In the genomic region with DNA sequence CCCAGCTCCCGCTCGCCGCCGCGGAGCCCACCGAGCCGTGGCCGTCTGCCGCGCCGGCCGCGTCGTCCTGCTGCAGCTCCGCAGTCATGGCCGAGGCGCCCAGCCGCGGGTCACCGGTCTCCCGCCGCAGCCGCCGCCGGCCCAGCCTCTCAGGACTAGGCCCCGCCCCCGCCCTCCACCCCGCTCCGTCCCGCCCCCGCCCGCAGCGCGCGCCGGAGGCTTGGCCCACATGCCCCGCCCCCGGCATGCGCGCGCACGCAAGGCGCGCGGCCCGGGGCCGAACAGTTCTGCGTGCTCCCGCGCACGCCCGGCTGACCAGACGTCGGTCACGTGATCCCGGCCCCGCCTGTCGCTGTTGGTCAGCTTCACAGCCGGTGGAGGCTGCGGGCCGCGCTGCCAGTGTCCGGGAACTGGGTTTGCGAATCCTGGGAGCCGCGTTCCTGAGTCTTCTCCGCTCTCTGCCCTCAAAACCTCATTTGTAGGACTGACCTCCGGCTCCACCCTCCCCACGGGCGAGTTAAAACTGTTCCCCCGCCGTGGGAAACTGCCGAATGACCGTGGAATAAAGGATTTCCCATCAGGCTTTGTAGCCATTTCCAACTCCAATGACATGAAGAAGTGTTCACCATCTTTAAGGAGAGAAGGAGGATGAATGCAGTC, we compare ENCODE assay signal across 8 cellular contexts. TPM values are rescaled to one million over a fixed set of nuclear protein-coding genes. Genes with fewer than 3 reads are reported as not detected.
A peak's percentile ranks its signal among the peaks of the same experiment; 100 is the strongest.
DNase-seq lines count a peak whose midpoint lies in the region; ATAC-seq and TF ChIP-seq lines count a peak whose summit lies in the region.

A gene with protein sequence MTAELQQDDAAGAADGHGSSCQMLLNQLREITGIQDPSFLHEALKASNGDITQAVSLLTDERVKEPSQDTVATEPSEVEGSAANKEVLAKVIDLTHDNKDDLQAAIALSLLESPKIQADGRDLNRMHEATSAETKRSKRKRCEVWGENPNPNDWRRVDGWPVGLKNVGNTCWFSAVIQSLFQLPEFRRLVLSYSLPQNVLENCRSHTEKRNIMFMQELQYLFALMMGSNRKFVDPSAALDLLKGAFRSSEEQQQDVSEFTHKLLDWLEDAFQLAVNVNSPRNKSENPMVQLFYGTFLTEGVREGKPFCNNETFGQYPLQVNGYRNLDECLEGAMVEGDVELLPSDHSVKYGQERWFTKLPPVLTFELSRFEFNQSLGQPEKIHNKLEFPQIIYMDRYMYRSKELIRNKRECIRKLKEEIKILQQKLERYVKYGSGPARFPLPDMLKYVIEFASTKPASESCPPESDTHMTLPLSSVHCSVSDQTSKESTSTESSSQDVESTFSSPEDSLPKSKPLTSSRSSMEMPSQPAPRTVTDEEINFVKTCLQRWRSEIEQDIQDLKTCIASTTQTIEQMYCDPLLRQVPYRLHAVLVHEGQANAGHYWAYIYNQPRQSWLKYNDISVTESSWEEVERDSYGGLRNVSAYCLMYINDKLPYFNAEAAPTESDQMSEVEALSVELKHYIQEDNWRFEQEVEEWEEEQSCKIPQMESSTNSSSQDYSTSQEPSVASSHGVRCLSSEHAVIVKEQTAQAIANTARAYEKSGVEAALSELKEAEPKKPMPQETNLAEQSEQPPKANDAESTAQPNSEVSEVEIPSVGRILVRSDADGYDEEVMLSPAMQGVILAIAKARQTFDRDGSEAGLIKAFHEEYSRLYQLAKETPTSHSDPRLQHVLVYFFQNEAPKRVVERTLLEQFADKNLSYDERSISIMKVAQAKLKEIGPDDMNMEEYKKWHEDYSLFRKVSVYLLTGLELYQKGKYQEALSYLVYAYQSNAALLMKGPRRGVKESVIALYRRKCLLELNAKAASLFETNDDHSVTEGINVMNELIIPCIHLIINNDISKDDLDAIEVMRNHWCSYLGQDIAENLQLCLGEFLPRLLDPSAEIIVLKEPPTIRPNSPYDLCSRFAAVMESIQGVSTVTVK (minus strand): TSS at position 159 of the 660 bp plus-strand sequence. CDS start 71 bp downstream, at position 88.

- H3K27ac Mint-ChIP-seq in activated T-helper 17 cell treated with anti-CD3 and anti-CD28 coated beads, Interleukin-2, amount 50 U/mL, for 72 hours = peak within 1 kb of the TSS; percentile 91
- H3K27ac Mint-ChIP-seq in naive thymus-derived CD8-positive, alpha-beta T cell = peak within 1 kb of the TSS; percentile 96 to 99 (median 97)
- peak within 1 kb of the TSS; percentile 98 for H3K27ac Mint-ChIP-seq in stimulated activated naive B cell treated with anti-CD40 and anti-IgM and Interleukin-4, amounts not matched to agents 10 μg/mL and 1 μg/mL and 100 μg/mL, for 72 hours

- whole genome bisulfite sequencing in GM23248 (ENCODE audit: low coverage in 1 of 2, low lambda C conversion rate in 2 of 2, missing lambda C conversion rate in 2 of 2), 2 experiments = 0 to 1% methylated on average over 40 to 68 of the region's 74 CpGs

- in situ Hi-C loops in GM23248 (cut with MboI) = no loop called here

- peak within 1 kb of the TSS; percentile 82 for H3K4me3 Mint-ChIP-seq in activated T-helper 17 cell treated with anti-CD3 and anti-CD28 coated beads, Interleukin-2, amount 50 U/mL, for 72 hours
- peak within 1 kb of the TSS; percentile 95 to 100 (median 99) for H3K4me3 Mint-ChIP-seq in naive thymus-derived CD8-positive, alpha-beta T cell
- peak within 1 kb of the TSS; percentile 96 to 97 for H3K4me3 Mint-ChIP-seq in stimulated activated naive B cell treated with anti-CD40 and anti-IgM and Interleukin-4, amounts not matched to agents 10 μg/mL and 1 μg/mL and 100 μg/mL, for 72 hours

- no peak for TF ChIP-seq CTCF in fibroblast of lung (conservative IDR thresholded peaks at IDR 0.05 in 1 of 2, IDR thresholded peaks at IDR 0.05 in 1 of 2; ENCODE audit: low read depth in 1 of 2, low read length in 2 of 2)

- H2AFZ ChIP-seq in GM23248 (peak within 1 kb of the TSS; percentile 97), Karpas-422 (ENCODE audit: low read length) (peak within 1 kb of the TSS; percentile 66; the same call in 1 of the 2 replicates), fibroblast of lung (ENCODE audit: low read length) (peak within 1 kb of the TSS; percentile 93)

- ATAC-seq in activated T-helper 17 cell treated with anti-CD3 and anti-CD28 coated beads, Interleukin-2, amount 50 U/mL, for 72 hours (replicated peaks) = peak; percentile 80
- peak; percentile 78 to 79 for ATAC-seq in naive thymus-derived CD8-positive, alpha-beta T cell
- ATAC-seq in stimulated activated naive B cell treated with anti-CD40 and anti-IgM and Interleukin-4, amounts not matched to agents 10 μg/mL and 1 μg/mL and 100 μg/mL, for 72 hours (replicated peaks) = peak; percentile 78 to 85

- H3K4me1 Mint-ChIP-seq in activated T-helper 17 cell treated with anti-CD3 and anti-CD28 coated beads, Interleukin-2, amount 50 U/mL, for 72 hours = peaks cover 30% of the 10 kb centered on the region
- H3K4me1 Mint-ChIP-seq in naive thymus-derived CD8-positive, alpha-beta T cell = peaks cover 16 to 61% (median 44%) of the 10 kb centered on the region in 4 donors
- H3K4me1 Mint-ChIP-seq in stimulated activated naive B cell treated with anti-CD40 and anti-IgM and Interleukin-4, amounts not matched to agents 10 μg/mL and 1 μg/mL and 100 μg/mL, for 72 hours = peaks cover 33 to 50% of the 10 kb centered on the region in 2 donors

- peaks cover 10% of the 10 kb centered on the region for H3K4me1 ChIP-seq in GM23248 (ENCODE audit: insufficient read depth)
- peaks cover 42% of the 10 kb centered on the region for H3K4me1 ChIP-seq in Karpas-422 (ENCODE audit: low read length)
- no peaks in the 10 kb centered on the region for H3K4me1 ChIP-seq in fibroblast of lung (ENCODE audit: control insufficient read depth, extremely low read depth, insufficient read depth, low read length)

- H3K9me2 ChIP-seq in GM23248 (ENCODE audit: insufficient read depth) = no peaks in the 10 kb centered on the region
- no peaks in the 10 kb centered on the region for H3K9me2 ChIP-seq in Karpas-422 (replicated peaks; ENCODE audit: insufficient read depth, low read length)

- peak within 1 kb of the TSS; percentile 91 for H3K27ac ChIP-seq in GM23248
- peak within 1 kb of the TSS; percentile 37; the same call in 1 of the 2 replicates for H3K27ac ChIP-seq in Karpas-422 (ENCODE audit: low read length)
- peak within 1 kb of the TSS; percentile 90 for H3K27ac ChIP-seq in fibroblast of lung (ENCODE audit: insufficient read depth, low read length)

- H3K9ac ChIP-seq in GM23248 (peak within 1 kb of the TSS; percentile 89), Karpas-422 (ENCODE audit: low read length) (peak within 1 kb of the TSS; percentile 83), fibroblast of lung (ENCODE audit: insufficient read depth, low read length) (peak within 1 kb of the TSS; percentile 74)

- H3K4me3 ChIP-seq in GM23248 = peak within 1 kb of the TSS; percentile 91
- peak within 1 kb of the TSS; percentile 74 for H3K4me3 ChIP-seq in Karpas-422 (ENCODE audit: low read length)
- peak within 1 kb of the TSS; percentile 67 to 86 (median 86) for H3K4me3 ChIP-seq in fibroblast of lung (replicated peaks in 1 of 4; ENCODE audit: control extremely low read depth in 1 of 4, insufficient read depth in 1 of 4, low read depth in 3 of 4, low read length in 4 of 4)

- POLR2A ChIA-PET in naive thymus-derived CD8-positive, alpha-beta T cell (lab: Charles Lee) = interaction anchor here (1.0 kb wide), 1 partner anchor 10 kb away, joined by 3 read pairs; no protein-coding TSS in a partner anchor

- H3K79me2 ChIP-seq in GM23248 (ENCODE audit: insufficient read depth) = no peaks in the 10 kb centered on the region; the same call in 1 of the 2 replicates
- H3K79me2 ChIP-seq in Karpas-422 (ENCODE audit: low read length) = peaks cover 31% of the 10 kb centered on the region
- H3K79me2 ChIP-seq in fibroblast of lung (ENCODE audit: control insufficient read depth, insufficient read depth, low read length) = no peaks in the 10 kb centered on the region

- H3K36me3 ChIP-seq in GM23248 (ENCODE audit: low read depth) = no peaks in the 10 kb centered on the region
- H3K36me3 ChIP-seq in Karpas-422 (ENCODE audit: insufficient read depth, low read length) = no peaks in the 10 kb centered on the region
- H3K36me3 ChIP-seq in fibroblast of lung (ENCODE audit: control insufficient read depth, insufficient read depth, low read length) = no peaks in the 10 kb centered on the region

- no peaks in the 10 kb centered on the region for H3K27me3 Mint-ChIP-seq in activated T-helper 17 cell treated with anti-CD3 and anti-CD28 coated beads, Interleukin-2, amount 50 U/mL, for 72 hours
- no peaks in the 10 kb centered on the region for H3K27me3 Mint-ChIP-seq in naive thymus-derived CD8-positive, alpha-beta T cell
- no peaks in the 10 kb centered on the region for H3K27me3 Mint-ChIP-seq in stimulated activated naive B cell treated with anti-CD40 and anti-IgM and Interleukin-4, amounts not matched to agents 10 μg/mL and 1 μg/mL and 100 μg/mL, for 72 hours

- no peaks in the 10 kb centered on the region for H4K20me1 ChIP-seq in GM23248 (ENCODE audit: insufficient read depth)
- H4K20me1 ChIP-seq in Karpas-422 (ENCODE audit: insufficient read depth, low read depth, low read length) = no peaks in the 10 kb centered on the region
- no peaks in the 10 kb centered on the region for H4K20me1 ChIP-seq in fibroblast of lung (ENCODE audit: control insufficient read depth, extremely low read depth, insufficient read depth, low read length)

- H3K4me2 ChIP-seq in GM23248 (ENCODE audit: unreplicated experiment) (peak within 1 kb of the TSS; percentile 98), Karpas-422 (ENCODE audit: low read depth, low read length, poor library complexity, severe bottlenecking) (peak within 1 kb of the TSS; percentile 86), fibroblast of lung (ENCODE audit: extremely low read depth, insufficient read depth, low read length) (peak within 1 kb of the TSS; percentile 97)

- H3K9me3 Mint-ChIP-seq in activated T-helper 17 cell treated with anti-CD3 and anti-CD28 coated beads, Interleukin-2, amount 50 U/mL, for 72 hours = no peaks in the 10 kb centered on the region
- H3K9me3 Mint-ChIP-seq in naive thymus-derived CD8-positive, alpha-beta T cell = peaks cover 0 to 3% (median 0%) of the 10 kb centered on the region in 9 donors
- peaks cover 0 to 1% of the 10 kb centered on the region in 2 donors for H3K9me3 Mint-ChIP-seq in stimulated activated naive B cell treated with anti-CD40 and anti-IgM and Interleukin-4, amounts not matched to agents 10 μg/mL and 1 μg/mL and 100 μg/mL, for 72 hours

- H3K27me3 ChIP-seq in GM23248 (replicated peaks; ENCODE audit: insufficient read depth) (no peaks in the 10 kb centered on the region), Karpas-422 (ENCODE audit: low read length) (no peaks in the 10 kb centered on the region), fibroblast of lung (ENCODE audit: control insufficient read depth, insufficient read depth, low read length) (no peaks in the 10 kb centered on the region)

- H3F3A ChIP-seq in GM23248 (ENCODE audit: insufficient read depth) = no peaks in the 10 kb centered on the region; the same call in 1 of the 2 replicates

- H3K36me3 Mint-ChIP-seq in activated T-helper 17 cell treated with anti-CD3 and anti-CD28 coated beads, Interleukin-2, amount 50 U/mL, for 72 hours (ENCODE audit: low read depth) = peaks cover 25% of the 10 kb centered on the region
- H3K36me3 Mint-ChIP-seq in naive thymus-derived CD8-positive, alpha-beta T cell = peaks cover 0 to 4% (median 3%) of the 10 kb centered on the region in 3 donors
- H3K36me3 Mint-ChIP-seq in stimulated activated naive B cell treated with anti-CD40 and anti-IgM and Interleukin-4, amounts not matched to agents 10 μg/mL and 1 μg/mL and 100 μg/mL, for 72 hours = peaks cover 6 to 16% of the 10 kb centered on the region in 2 donors

- no peaks in the 10 kb centered on the region for H3K9me3 ChIP-seq in GM23248 (ENCODE audit: low read depth)
- H3K9me3 ChIP-seq in Karpas-422 (ENCODE audit: low read length) = no peaks in the 10 kb centered on the region
- no peaks in the 10 kb centered on the region for H3K9me3 ChIP-seq in fibroblast of lung (ENCODE audit: control insufficient read depth, insufficient read depth, low read depth, low read length)

- DNase-seq in Daoy (ENCODE audit: low read depth) = peak; percentile 97
- DNase-seq in GM23248 = peak; percentile 99
- peak; percentile 93 for DNase-seq in Karpas-422
- peak; percentile 95 for DNase-seq in RPMI7951 (ENCODE audit: low read depth)
- peak; percentile 94 to 95 for DNase-seq in fibroblast of lung (ENCODE audit: low read depth in 2 of 2)
- peak; percentile 46 to 81 (median 76) for DNase-seq in naive thymus-derived CD8-positive, alpha-beta T cell
- peak; percentile 91 for DNase-seq in stimulated activated naive B cell treated with anti-CD40 and anti-IgM and Interleukin-4, amounts not matched to agents 10 μg/mL and 1 μg/mL and 100 μg/mL, for 72 hours

RNA-seq across cellular contexts. Expression of the gene that starts here (rescaled TPM):
- total RNA-seq in Daoy (2014; rRNA removed; shearing (Covaris generic)) = 29.7 and 29.9 TPM in 2 replicates
- total RNA-seq in GM23248 (2014; rRNA removed; shearing (Covaris generic)) = 20.6 and 25.1 TPM in 2 replicates
- 14.5 and 17.1 TPM in 2 replicates for polyA plus RNA-seq in GM23248 (2016; fragmentation: Nextera tagmentation; extraction: Ambion mirVana)
- total RNA-seq in Karpas-422 (2014; rRNA removed; shearing (Covaris generic); ENCODE audit: low replicate concordance) = 17.4 and 45.6 TPM in 2 replicates
- 44.0 and 51.2 TPM in 2 replicates for total RNA-seq in RPMI7951 (2014; rRNA removed; shearing (Covaris generic))
- 10 to 100 TPM; 42.0 to 66.8 TPM for total RNA-seq in activated T-helper 17 cell treated with anti-CD3 and anti-CD28 coated beads, Interleukin-2, amount 50 U/mL, for 72 hours
- 37.7 and 38.0 TPM in 2 replicates for total RNA-seq in fibroblast of lung
- 22.4 and 27.4 TPM in 2 replicates for polyA plus RNA-seq in fibroblast of lung
- polyA plus RNA-seq in fibroblast of lung (2012) = 10.3 and 13.6 TPM in 2 replicates
- polyA minus RNA-seq in fibroblast of lung (ENCODE audit: low replicate concordance) = 7.3 and 18.3 TPM in 2 replicates
- total RNA-seq in naive thymus-derived CD8-positive, alpha-beta T cell = 10 to 100 TPM; 21.6 to 22.0 TPM
- 10 to 100 TPM; 13.7 to 69.1 (median 23.8) TPM for polyA plus RNA-seq in naive thymus-derived CD8-positive, alpha-beta T cell

Comparison
In these comparisons a context has a peak if more than half of its experiments do, and no peak if none do; other contexts are left out.
1. Peak in every context shown above with its lines: DNase-seq, ATAC-seq, H3K4me3 ChIP-seq and H3K27ac ChIP-seq.
2. H3K27ac ChIP-seq: peak in every context shown above with its lines; median percentile 91 in GM23248; 90 in fibroblast of lung; 37 in Karpas-422.